Comparison of ENCODE assay signal across 27 cellular contexts in genomic region chr6:13808806-13809205, GRCh38.
"Had no signal": no experiment of that assay in that cellular context is flagged by ENCODE, and none has a peak within 500 bp of the region (broad histone marks: within the 10 kb centered on the region; RNA-seq: fewer than 3 reads in every experiment).

No MANE protein-coding gene starts in this region.

- H3K36me3 ChIP-seq: neutrophil, prostate gland had no signal

- ATAC-seq: naive thymus-derived CD8-positive, alpha-beta T cell; natural killer cell treated with Interleukin-12 subunit alpha and Interleukin-12 subunit beta and Interleukin-15 and Interleukin-18, amount 100 ng/mL, for 72 hours; pancreas; right cardiac atrium; right lobe of liver; stimulated activated memory B cell treated with anti-CD40 and anti-IgM and Interleukin-4, amounts not matched to agents 10 μg/mL and 1 μg/mL and 100 μg/mL, for 72 hours; stimulated activated naive CD8-positive, alpha-beta T cell treated with anti-CD3 and anti-CD28 coated beads, Interleukin-15, amount 100 ng/mL, for 72 hours; stimulated activated naive CD8-positive, alpha-beta T cell treated with anti-CD3 and anti-CD28 coated beads, Interleukin-15, Interleukin-2, amounts not matched to agents 100 U/mL and 50 U/mL, for 24 hours had no signal

- DNase-seq: naive thymus-derived CD8-positive, alpha-beta T cell; nephron progenitor cell; nucleus accumbens; pancreas; right cardiac atrium; right lobe of liver; sigmoid colon; small intestine; stimulated activated CD4-positive, alpha-beta T cell treated with anti-CD3 and anti-CD28 coated beads, Interleukin-15, amount 100 ng/mL, for 24 hours; stimulated activated CD4-positive, alpha-beta T cell treated with anti-CD3 and anti-CD28 coated beads, Interleukin-2, amount 100 ng/mL, for 24 hours; stimulated activated CD4-positive, alpha-beta T cell treated with anti-CD3 and anti-CD28 coated beads, Interleukin-2, amount 100 ng/mL, for 48 hours; stimulated activated CD4-positive, alpha-beta T cell treated with anti-CD3 and anti-CD28 coated beads, Interleukin-4, amount 100 ng/mL, for 24 hours; stimulated activated naive CD4-positive, alpha-beta T cell; stimulated activated naive CD8-positive, alpha-beta T cell treated with anti-CD3 and anti-CD28 coated beads, Interleukin-15, amount 100 ng/mL, for 72 hours; stimulated activated naive CD8-positive, alpha-beta T cell treated with anti-CD3 and anti-CD28 coated beads, Interleukin-15, Interleukin-2, amounts not matched to agents 100 U/mL and 50 U/mL, for 24 hours; substantia nigra; testis; trophoblast cell; upper lobe of left lung had no signal

- H3K27me3 Mint-ChIP-seq: naive thymus-derived CD8-positive, alpha-beta T cell; natural killer cell treated with Interleukin-12 subunit alpha and Interleukin-12 subunit beta and Interleukin-15 and Interleukin-18, amount 100 ng/mL, for 72 hours; stimulated activated memory B cell treated with anti-CD40 and anti-IgM and Interleukin-4, amounts not matched to agents 10 μg/mL and 1 μg/mL and 100 μg/mL, for 72 hours; stimulated activated naive CD8-positive, alpha-beta T cell treated with anti-CD3 and anti-CD28 coated beads, Interleukin-15, amount 100 ng/mL, for 72 hours had no signal

- H3K27me3 ChIP-seq: neutrophil, pancreas, right lobe of liver, sigmoid colon, suprapubic skin, testis, tibial nerve, upper lobe of left lung, vagina had no signal

- H3K9me3 ChIP-seq: neutrophil, pancreas, prostate gland, right lobe of liver, sigmoid colon, suprapubic skin, testis, tibial nerve, upper lobe of left lung, vagina had no signal

- H3K4me3 Mint-ChIP-seq: naive thymus-derived CD8-positive, alpha-beta T cell; natural killer cell treated with Interleukin-12 subunit alpha and Interleukin-12 subunit beta and Interleukin-15 and Interleukin-18, amount 100 ng/mL, for 72 hours; nephron progenitor cell; stimulated activated memory B cell treated with anti-CD40 and anti-IgM and Interleukin-4, amounts not matched to agents 10 μg/mL and 1 μg/mL and 100 μg/mL, for 72 hours; stimulated activated naive CD8-positive, alpha-beta T cell treated with anti-CD3 and anti-CD28 coated beads, Interleukin-15, amount 100 ng/mL, for 72 hours had no signal

- H3K27ac ChIP-seq: neutrophil, pancreas, prostate gland, right lobe of liver, sigmoid colon, suprapubic skin, testis, tibial nerve, upper lobe of left lung, vagina had no signal

- H3K27ac Mint-ChIP-seq: nephron progenitor cell; stimulated activated memory B cell treated with anti-CD40 and anti-IgM and Interleukin-4, amounts not matched to agents 10 μg/mL and 1 μg/mL and 100 μg/mL, for 72 hours had no signal

- H3K4me3 ChIP-seq: pancreas, prostate gland, right lobe of liver, sigmoid colon, suprapubic skin, testis, tibial nerve, upper lobe of left lung, vagina had no signal

- H3K4me1 ChIP-seq: prostate gland had no signal

- H3K9me3 Mint-ChIP-seq: naive thymus-derived CD8-positive, alpha-beta T cell; natural killer cell treated with Interleukin-12 subunit alpha and Interleukin-12 subunit beta and Interleukin-15 and Interleukin-18, amount 100 ng/mL, for 72 hours; nephron progenitor cell; neural crest cell; stimulated activated memory B cell treated with anti-CD40 and anti-IgM and Interleukin-4, amounts not matched to agents 10 μg/mL and 1 μg/mL and 100 μg/mL, for 72 hours; stimulated activated naive CD8-positive, alpha-beta T cell treated with anti-CD3 and anti-CD28 coated beads, Interleukin-15, amount 100 ng/mL, for 72 hours had no signal

- H3K36me3 Mint-ChIP-seq: natural killer cell treated with Interleukin-12 subunit alpha and Interleukin-12 subunit beta and Interleukin-15 and Interleukin-18, amount 100 ng/mL, for 72 hours had no signal
